Comparison of ENCODE assay signal across 8 cellular contexts in the genomic region with DNA sequence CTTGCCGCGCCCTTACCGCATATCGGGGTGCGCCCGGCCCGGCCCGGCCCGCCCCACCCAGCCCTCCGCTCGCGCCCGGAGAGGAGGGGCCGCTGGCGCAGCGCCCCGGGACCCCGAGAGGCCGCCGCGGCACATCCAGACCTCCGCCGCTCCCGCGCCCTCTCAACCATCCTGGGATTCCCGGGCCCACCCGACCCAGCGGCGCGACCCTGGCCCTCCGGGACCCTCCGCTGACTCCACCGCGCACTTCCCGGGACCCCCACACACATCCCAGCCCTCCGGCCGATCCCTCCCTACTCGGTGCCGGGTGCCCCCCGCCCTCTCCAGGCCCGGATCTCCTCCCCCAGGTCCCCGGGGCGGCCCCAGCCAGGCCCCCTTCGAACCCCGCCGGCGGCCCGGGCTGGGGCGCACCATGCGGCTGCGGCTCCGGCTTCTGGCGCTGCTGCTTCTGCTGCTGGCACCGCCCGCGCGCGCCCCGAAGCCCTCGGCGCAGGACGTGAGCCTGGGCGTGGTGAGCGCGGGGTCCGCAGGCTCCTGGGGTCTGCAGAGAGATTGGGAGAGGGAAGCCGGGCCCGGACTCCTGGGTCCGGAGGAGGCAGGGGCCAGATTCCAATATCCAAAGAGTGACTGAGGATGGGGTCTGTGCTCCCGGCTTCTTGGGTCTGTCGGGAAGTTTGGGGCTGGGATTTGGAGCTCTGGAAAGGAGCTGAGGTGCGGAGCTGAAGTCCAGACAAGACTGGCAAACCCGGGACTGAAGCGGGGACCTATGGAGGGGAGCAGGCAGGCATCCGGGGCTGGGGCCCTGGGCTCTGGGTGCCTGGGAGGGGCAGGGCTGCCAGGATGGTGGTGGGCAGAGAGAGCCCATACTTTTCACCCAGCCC. TPM values are rescaled to one million over a fixed set of nuclear protein-coding genes. Genes with fewer than 3 reads are reported as not detected.
DNase-seq lines count a peak whose midpoint lies in the region; ATAC-seq and TF ChIP-seq lines count a peak whose summit lies in the region.

TSS of gene MMP25 (plus strand) at position 56 of the 881 bp plus-strand sequence. CDS start at position 413, 357 bp downstream.

- peak within 1 kb of the TSS; percentile 37 for H3K4me3 ChIP-seq in kidney epithelial cell (ENCODE audit: low read depth, low read length)
- peak within 1 kb of the TSS; percentile 24 to 47 for H3K4me3 ChIP-seq in testis

- peak; percentile 36 to 42 for ATAC-seq in activated CD4-positive, CD25-positive, alpha-beta regulatory T cell treated with anti-CD3 and anti-CD28 coated beads, Interleukin-2, amount 50 U/mL, for 24 hours

- no peak for TF ChIP-seq POLR2A in testis (IDR thresholded peaks at IDR 0.05)

- intact Hi-C loops in testis (cut with DNase I; ENCODE audit: low total_unique reads) = no loop called here

- H3K27me3 ChIP-seq in kidney epithelial cell (ENCODE audit: control insufficient read depth, insufficient read depth, low read length) (peaks cover 46% of the 10 kb centered on the region), testis (no peaks in the 10 kb centered on the region)

- H3K9me3 ChIP-seq in testis = no peaks in the 10 kb centered on the region

- peaks cover 14% of the 10 kb centered on the region for H3K4me1 ChIP-seq in testis

- WGBS in adipose tissue, 3 donors = 1 to 2% (median 1%) methylated on average over 50 to 74 of the region's 75 CpGs
- 1 to 3% methylated on average over 14 to 54 of the region's 75 CpGs for WGBS in testis, 2 donors

- H3K36me3 ChIP-seq in kidney epithelial cell (ENCODE audit: control insufficient read depth, insufficient read depth, low read length) (no peaks in the 10 kb centered on the region), testis (ENCODE audit: low read depth, missing control alignments) (no peaks in the 10 kb centered on the region)

- POLR2A ChIA-PET in HEK293T (lab: Yijun Ruan, JAX) = interaction anchor here (1.0 to 2.1 kb wide), 4 partner anchors 12 to 25 kb away, joined by 3 to 9 read pairs (median 4); partner anchors contain the start of genes HCFC1R1 and THOC6

- DNase-seq in activated CD4-positive, CD25-positive, alpha-beta regulatory T cell (lab: John Stamatoyannopoulos, UW) = no peak
- DNase-seq in kidney epithelial cell (ENCODE audit: low read depth) (no peak), testis (no peak), SHP77 treated with DMSO at 0.1 percent for 48 hours (lab: John Stamatoyannopoulos, UW) (no peak), HEK293T (ENCODE audit: extremely low spot score) (no peak), NCI-H1930 (lab: John Stamatoyannopoulos, UW) (no peak)

- H3K27ac ChIP-seq in adipose tissue (ENCODE audit: low read depth, low read length) (no peak within 1 kb of the TSS), testis (no peak within 1 kb of the TSS)

- CTCF ChIA-PET in HEK293T (lab: Yijun Ruan, JAX) = interaction anchor here (1.4 to 2.6 kb wide), 3 partner anchors 15 to 19 kb away, joined by 7 to 19 read pairs (median 9); no protein-coding TSS in a partner anchor

- TF ChIP-seq CTCF in kidney epithelial cell (IDR thresholded peaks at IDR 0.05; ENCODE audit: insufficient read depth, low read length, poor library complexity, severe bottlenecking) (no peak), testis (IDR thresholded peaks at IDR 0.05) (no peak)

TF ChIP-seq in HEK293T, 16 proteins besides CTCF, POLR2A, EP300 and RAD21:
- TF ChIP-seq FOXK2 (IDR thresholded peaks at IDR 0.05) (no peak), CTBP1 (IDR thresholded peaks at IDR 0.05; ENCODE audit: borderline replicate concordance) (no peak), PKNOX1 (IDR thresholded peaks at IDR 0.05) (no peak), TARDBP (IDR thresholded peaks at IDR 0.05) (no peak), SUZ12 (IDR thresholded peaks at IDR 0.05) (no peak), FOXA1 (IDR thresholded peaks at IDR 0.05) (no peak), L3MBTL2 (conservative IDR thresholded peaks at IDR 0.05) (no peak), SP1 (IDR thresholded peaks at IDR 0.05) (no peak), HDGF (IDR thresholded peaks at IDR 0.05; ENCODE audit: borderline replicate concordance) (no peak), FOXM1 (IDR thresholded peaks at IDR 0.05; ENCODE audit: borderline replicate concordance) (no peak), ARNT (IDR thresholded peaks at IDR 0.05) (no peak), LEF1 (IDR thresholded peaks at IDR 0.05; ENCODE audit: borderline replicate concordance) (no peak)
TF ChIP-seq in HEK293T: peak in this region for 0.

RNA-seq across cellular contexts. Expression of gene MMP25, which starts in this region (rescaled TPM):
- 10 to 100 TPM in 2 of 3 donors, under 1 TPM in 1; 0.84 to 57.3 (median 11.4) TPM for polyA plus RNA-seq in adipose tissue
- total RNA-seq in kidney epithelial cell = 0.17 TPM in 1 of 2 replicates, not detected in the other
- 1 to 10 TPM in 1 of 2 donors, under 1 TPM in 1; 0.62 to 1.5 TPM for total RNA-seq in testis
- polyA plus RNA-seq in testis (ENCODE audit: insufficient read depth, low read depth, low replicate concordance) = 0.53 TPM
